Comparison of ENCODE assay signal across 1 cellular context in genomic region chr4:4866833-4867744, GRCh38.
TF ChIP-seq lines count a peak whose summit lies in the region.

No MANE protein-coding gene starts in this region.

TF ChIP-seq in HepG2, 621 proteins besides CTCF, POLR2A, EP300 and RAD21 (continued from another document):
- TF ChIP-seq HNF4G (IDR thresholded peaks at IDR 0.05; ENCODE audit: borderline replicate concordance, low read depth, low read length): no peak
- no peak for TF ChIP-seq HNF4G (CRISPR knock-in tag; IDR thresholded peaks at IDR 0.05; ENCODE audit: borderline replicate concordance, low read depth)
- TF ChIP-seq, protein P1, sequence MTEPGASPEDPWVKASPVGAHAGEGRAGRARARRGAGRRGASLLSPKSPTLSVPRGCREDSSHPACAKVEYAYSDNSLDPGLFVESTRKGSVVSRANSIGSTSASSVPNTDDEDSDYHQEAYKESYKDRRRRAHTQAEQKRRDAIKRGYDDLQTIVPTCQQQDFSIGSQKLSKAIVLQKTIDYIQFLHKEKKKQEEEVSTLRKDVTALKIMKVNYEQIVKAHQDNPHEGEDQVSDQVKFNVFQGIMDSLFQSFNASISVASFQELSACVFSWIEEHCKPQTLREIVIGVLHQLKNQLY (CRISPR knock-in tag; IDR thresholded peaks at IDR 0.05): no peak
